ENCODE assay signal across 17 cellular contexts in the genomic region with DNA sequence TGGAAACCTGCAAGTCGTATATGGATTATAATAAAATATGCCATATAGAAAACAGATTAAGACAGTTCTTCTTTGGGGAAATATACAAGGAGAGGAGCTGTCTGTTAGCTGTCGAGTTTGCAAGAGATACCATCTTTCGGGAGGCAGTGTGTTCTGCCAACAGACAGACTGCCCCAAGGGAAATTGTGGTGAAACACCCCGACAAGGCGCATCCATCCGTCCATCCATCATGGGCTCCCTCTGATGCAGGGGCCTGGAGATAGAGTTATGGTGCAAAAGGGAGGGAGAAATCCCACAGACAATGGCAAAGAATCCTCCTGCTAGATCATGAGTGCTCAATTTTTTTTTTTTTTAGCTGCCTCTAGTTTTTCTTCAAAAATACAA.
"Had no signal": no experiment of that assay in that cellular context is flagged by ENCODE, and none has a peak within 500 bp of the region (broad histone marks: within the 10 kb centered on the region; RNA-seq: fewer than 3 reads in every experiment).

No MANE protein-coding gene starts in this region.

- H3K36me3 ChIP-seq: breast epithelium, neural progenitor cell, pancreas had no signal

- H3K36me3 Mint-ChIP-seq: activated naive CD4-positive, alpha-beta T cell treated with anti-CD3 and anti-CD28 coated beads, Interleukin-2, amount 50 U/mL, for 24 hours; neural progenitor cell had no signal

- H3K27ac Mint-ChIP-seq: activated naive CD4-positive, alpha-beta T cell treated with anti-CD3 and anti-CD28 coated beads, Interleukin-2, amount 50 U/mL, for 24 hours; neural progenitor cell; T-helper 1 cell treated with Interleukin-12 subunit alpha and Interleukin-12 subunit beta and Interleukin-4 antibody, amounts not matched to agents 30 μg/mL and 1 μg/mL, for 36 hours had no signal

- ATAC-seq: foreskin keratinocyte; left colon; pancreas; stimulated activated naive CD8-positive, alpha-beta T cell treated with anti-CD3 and anti-CD28 coated beads, Interleukin-15, Interleukin-2, amounts not matched to agents 100 U/mL and 50 U/mL, for 24 hours had no signal

- H3K27ac ChIP-seq: breast epithelium, esophagus muscularis mucosa, foreskin keratinocyte, neural progenitor cell, pancreas, testis had no signal

- H3K4me3 ChIP-seq: breast epithelium, dorsolateral prefrontal cortex, esophagus muscularis mucosa, neural progenitor cell, pancreas, testis had no signal

- H3K9ac ChIP-seq: neural progenitor cell had no signal

- H3K4me2 ChIP-seq: neural progenitor cell had no signal

- H3K9me3 Mint-ChIP-seq: activated naive CD4-positive, alpha-beta T cell treated with anti-CD3 and anti-CD28 coated beads, Interleukin-2, amount 50 U/mL, for 24 hours; neural progenitor cell; T-helper 1 cell treated with Interleukin-12 subunit alpha and Interleukin-12 subunit beta and Interleukin-4 antibody, amounts not matched to agents 30 μg/mL and 1 μg/mL, for 36 hours had no signal

- H3K27me3 ChIP-seq: breast epithelium, dorsolateral prefrontal cortex, esophagus muscularis mucosa, neural progenitor cell, pancreas, testis had no signal

- H3K4me1 Mint-ChIP-seq: activated naive CD4-positive, alpha-beta T cell treated with anti-CD3 and anti-CD28 coated beads, Interleukin-2, amount 50 U/mL, for 24 hours had no signal

- H3K4me3 Mint-ChIP-seq: activated naive CD4-positive, alpha-beta T cell treated with anti-CD3 and anti-CD28 coated beads, Interleukin-2, amount 50 U/mL, for 24 hours; neural progenitor cell; T-helper 1 cell treated with Interleukin-12 subunit alpha and Interleukin-12 subunit beta and Interleukin-4 antibody, amounts not matched to agents 30 μg/mL and 1 μg/mL, for 36 hours had no signal

- H3K4me1 ChIP-seq: breast epithelium, foreskin keratinocyte, pancreas had no signal

- H3K9me3 ChIP-seq: breast epithelium, esophagus muscularis mucosa, pancreas, testis had no signal

- H2AFZ ChIP-seq: neural progenitor cell had no signal

- H3K27me3 Mint-ChIP-seq: activated naive CD4-positive, alpha-beta T cell treated with anti-CD3 and anti-CD28 coated beads, Interleukin-2, amount 50 U/mL, for 24 hours had no signal

- DNase-seq: activated CD4-positive, alpha-beta T cell treated with anti-CD3 and anti-CD28 coated beads, Interleukin-2, amount 50 U/mL, for 1 hour; activated CD4-positive, CD25-positive, alpha-beta regulatory T cell; activated T-cell treated with anti-CD3 and anti-CD28 coated beads, Interleukin-2, amount 50 U/mL, for 1 hour; amygdala; foreskin keratinocyte; left colon; pancreas; stimulated activated CD4-positive, alpha-beta T cell treated with anti-CD3 and anti-CD28 coated beads, Interleukin-4, amount 100 ng/mL, for 1 hour; stimulated activated CD8-positive, alpha-beta memory T cell treated with anti-CD3 and anti-CD28 coated beads, Interleukin-4, amount 100 ng/mL, for 48 hours; stimulated activated naive CD8-positive, alpha-beta T cell treated with anti-CD3 and anti-CD28 coated beads, Interleukin-15, Interleukin-2, amounts not matched to agents 100 U/mL and 50 U/mL, for 24 hours; testis had no signal
